In the genomic region with DNA sequence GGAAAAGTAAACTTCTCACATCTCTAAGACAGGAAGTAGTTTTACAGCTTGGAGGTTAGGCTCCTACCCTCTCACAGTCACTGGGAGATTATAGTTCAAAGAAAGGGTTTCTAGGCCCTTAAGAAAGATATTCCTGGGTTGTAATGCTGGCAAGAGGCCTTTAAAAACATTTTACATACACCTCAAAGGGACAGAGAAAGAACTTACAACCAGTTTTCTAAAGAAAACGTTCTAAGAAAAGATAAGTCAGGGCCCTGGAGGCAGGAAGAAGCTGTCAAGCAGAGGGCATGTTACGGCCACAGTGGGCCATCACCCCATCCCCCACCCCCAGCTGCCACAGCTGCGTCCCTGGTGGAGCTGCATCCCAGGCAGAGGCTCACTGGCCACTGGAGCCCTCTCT, we compare ENCODE assay signal across 16 cellular contexts.
"Had no signal": no experiment of that assay in that cellular context is flagged by ENCODE, and none has a peak within 500 bp of the region (broad histone marks: within the 10 kb centered on the region; RNA-seq: fewer than 3 reads in every experiment).

No MANE protein-coding gene starts in this region.

- H3K4me3 ChIP-seq: colonic mucosa, right atrium auricular region, suprapubic skin, transverse colon, vagina had no signal

- H3K27ac ChIP-seq: colonic mucosa, epithelial cell of prostate, foreskin keratinocyte, right atrium auricular region, suprapubic skin, transverse colon, vagina had no signal

- H3K4me1 ChIP-seq: colonic mucosa, foreskin keratinocyte, right atrium auricular region, suprapubic skin, transverse colon, vagina had no signal

- H3K9me3 ChIP-seq: colonic mucosa, right atrium auricular region, suprapubic skin, transverse colon, vagina had no signal

- DNase-seq: activated B cell treated with CpG ODN at 0.5 μM for 24 hours; activated CD4-positive, alpha-beta memory T cell treated with anti-CD3 and anti-CD28 coated beads for 36 hours; activated CD4-positive, alpha-beta T cell treated with anti-CD3 and anti-CD28 coated beads for 4 hours; activated CD8-positive, alpha-beta memory T cell treated with anti-CD3 and anti-CD28 coated beads, Interleukin-2, amount 10 ng/mL, durations not matched to agents 7 days and 5 days; central memory CD4-positive, alpha-beta T cell; colonic mucosa; foreskin keratinocyte; hypothalamus; stimulated activated CD4-positive, alpha-beta T cell treated with anti-CD3 and anti-CD28 coated beads, Interleukin-2, amount 100 ng/mL, for 48 hours; stimulated activated naive CD8-positive, alpha-beta T cell treated with anti-CD3 and anti-CD28 coated beads, Interleukin-15, amount 100 ng/mL, for 72 hours; SW 1271; transverse colon had no signal

- ATAC-seq: activated CD8-positive, alpha-beta memory T cell treated with anti-CD3 and anti-CD28 coated beads, Interleukin-2, amount 10 ng/mL, durations not matched to agents 7 days and 5 days; foreskin keratinocyte; stimulated activated naive CD8-positive, alpha-beta T cell treated with anti-CD3 and anti-CD28 coated beads, Interleukin-15, amount 100 ng/mL, for 72 hours had no signal

- H3K36me3 ChIP-seq: colonic mucosa, right atrium auricular region, suprapubic skin, transverse colon, vagina had no signal

- H3K27me3 ChIP-seq: colonic mucosa, foreskin keratinocyte, right atrium auricular region, suprapubic skin, transverse colon, vagina had no signal
